ENCODE assay signal across 25 cellular contexts in the genomic region with DNA sequence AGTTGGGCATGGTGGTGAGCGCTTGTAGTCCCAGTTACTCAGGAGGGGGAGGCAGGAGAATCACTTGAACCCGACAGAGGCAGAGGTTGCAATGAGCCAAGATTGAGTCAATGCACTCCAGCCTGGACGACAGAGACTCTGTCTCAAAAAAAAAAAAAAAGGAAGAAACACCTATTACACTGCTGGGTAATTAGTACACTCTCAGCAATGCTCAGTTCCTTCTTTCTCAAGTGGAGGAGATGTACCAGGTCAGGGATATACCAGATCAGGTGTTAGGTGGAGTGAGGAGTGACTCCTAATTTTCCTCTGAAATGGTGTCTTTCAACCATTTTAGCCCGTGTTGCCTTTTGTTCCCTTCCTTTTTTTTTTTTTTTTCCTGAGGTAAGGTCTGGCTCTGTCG.
"Had no signal": no experiment of that assay in that cellular context is flagged by ENCODE, and none has a peak within 500 bp of the region (broad histone marks: within the 10 kb centered on the region; RNA-seq: fewer than 3 reads in every experiment).

No MANE protein-coding gene starts in this region.

- H3K27me3 ChIP-seq: esophagus muscularis mucosa, foreskin keratinocyte, heart right ventricle, left lung, right lobe of liver, stomach, thyroid gland had no signal

- H3K4me1 ChIP-seq: esophagus muscularis mucosa, foreskin keratinocyte, parathyroid adenoma, right lobe of liver, thyroid gland had no signal

- H3K36me3 Mint-ChIP-seq: mesothelial cell of epicardium; naive B cell; natural killer cell treated with Interleukin-12 subunit alpha and Interleukin-12 subunit beta and Interleukin-15 and Interleukin-18, amount 100 ng/mL, for 72 hours had no signal

- H3K4me3 ChIP-seq: esophagus muscularis mucosa, heart right ventricle, left lung, mucosa of descending colon, right lobe of liver, stomach, thyroid gland had no signal

- ATAC-seq: foreskin keratinocyte; heart right ventricle; left cardiac atrium; left lung; mucosa of descending colon; natural killer cell treated with Interleukin-12 subunit alpha and Interleukin-12 subunit beta and Interleukin-15 and Interleukin-18, amount 100 ng/mL, for 72 hours; right lobe of liver had no signal

- H3K9me3 ChIP-seq: esophagus muscularis mucosa, heart right ventricle, left lung, mucosa of descending colon, right lobe of liver, stomach, thyroid gland had no signal

- H3K27ac Mint-ChIP-seq: mesothelial cell of epicardium; natural killer cell treated with Interleukin-12 subunit alpha and Interleukin-12 subunit beta and Interleukin-15 and Interleukin-18, amount 100 ng/mL, for 72 hours; progenitor cell of endocrine pancreas had no signal

- H3K36me3 ChIP-seq: esophagus muscularis mucosa, heart right ventricle, left lung, right lobe of liver, stomach, thyroid gland had no signal

- H3K27ac ChIP-seq: esophagus muscularis mucosa, foreskin keratinocyte, heart right ventricle, left lung, parathyroid adenoma, right lobe of liver, stomach, thyroid gland had no signal

- H3K4me3 Mint-ChIP-seq: mesothelial cell of epicardium; naive B cell; natural killer cell treated with Interleukin-12 subunit alpha and Interleukin-12 subunit beta and Interleukin-15 and Interleukin-18, amount 100 ng/mL, for 72 hours; neural crest cell had no signal

- H3K4me1 Mint-ChIP-seq: mesothelial cell of epicardium, naive B cell had no signal

- DNase-seq: dermis blood vessel endothelial cell; effector memory CD4-positive, alpha-beta T cell; foreskin keratinocyte; glutamatergic neuron; heart right ventricle; hippocampal formation; left cardiac atrium; left lung; mesenchymal stem cell; mucosa of descending colon; naive B cell; right lobe of liver; small intestine; stimulated activated CD4-positive, alpha-beta T cell treated with anti-CD3 and anti-CD28 coated beads, Interleukin-15, amount 100 ng/mL, for 24 hours; stimulated activated CD4-positive, alpha-beta T cell treated with anti-CD3 and anti-CD28 coated beads, Interleukin-2, amount 100 ng/mL, for 48 hours; stimulated activated naive CD4-positive, alpha-beta T cell; stomach; thyroid gland; trophoblast cell had no signal
